In the genomic region with DNA sequence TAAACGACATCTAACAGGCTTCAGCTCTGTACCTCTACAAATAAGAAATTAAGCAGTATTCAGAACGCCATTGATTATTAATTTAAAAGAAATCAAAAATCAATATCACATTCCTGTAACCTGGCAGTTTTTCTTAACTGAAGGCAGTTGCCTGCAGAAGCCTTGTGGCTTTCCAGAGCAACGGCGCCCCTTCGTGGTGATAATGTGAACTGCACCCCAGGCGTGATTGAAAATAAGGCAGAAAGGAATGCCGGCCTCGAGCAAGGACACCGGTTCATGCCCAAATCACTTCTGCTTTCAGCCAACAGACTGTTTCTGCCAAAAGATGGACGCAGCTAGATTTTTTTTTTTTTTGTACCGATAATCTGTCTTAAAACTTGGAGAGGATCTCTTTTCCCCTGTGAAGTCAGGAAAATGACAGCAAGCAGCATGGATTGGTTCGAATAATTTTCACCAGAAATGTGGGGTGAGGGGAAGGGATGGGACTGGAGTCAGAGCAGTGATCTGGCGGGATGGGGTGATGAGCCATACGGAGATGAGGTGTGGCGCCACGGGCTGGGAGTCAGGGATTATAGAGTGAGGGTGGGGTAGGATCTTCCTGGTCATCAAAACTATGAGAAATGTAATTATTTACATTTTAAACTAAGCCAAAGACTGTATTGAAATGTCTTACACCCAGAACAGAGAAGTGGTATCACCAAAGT, we compare ENCODE assay signal across 9 cellular contexts.
A peak's percentile ranks its signal among the peaks of the same experiment; 100 is the strongest.
DNase-seq lines count a peak whose midpoint lies in the region; ATAC-seq and TF ChIP-seq lines count a peak whose summit lies in the region.
"Had no signal": no experiment of that assay in that cellular context is flagged by ENCODE, and none has a peak within 500 bp of the region (broad histone marks: within the 10 kb centered on the region; RNA-seq: fewer than 3 reads in every experiment).

No MANE protein-coding gene starts in this region.

- ATAC-seq in RWPE2 (ENCODE audit: low read depth), result peak; percentile 44; the same call in 1 of the 3 replicates
- no peak for ATAC-seq in Right ventricle myocardium inferior
- no peak for ATAC-seq in HG03175 (IDR thresholded peaks at IDR 0.05; ENCODE audit: unreplicated experiment)

- no peak overlapping the region for H3K27ac Mint-ChIP-seq in Calu3 (ENCODE audit: unreplicated experiment)
- H3K27ac Mint-ChIP-seq: dendritic cell treated with granulocyte-macrophage colony-stimulating factor and Interleukin-4, amounts not matched to agents 40 ng/mL and 50 ng/mL, for 4 days had no signal

- H3K4me3 ChIP-seq in RWPE2 (ENCODE audit: severe bottlenecking) (no peak overlapping the region), vagina (no peak overlapping the region)

- intact Hi-C loops in Calu3 (cut with micrococcal nuclease; ENCODE audit: unreplicated experiment), result loop anchor here (2.0 kb wide), 1 partner anchor 396 kb away; no protein-coding TSS in a partner anchor
- intact Hi-C loops in Right ventricle myocardium inferior (cut with DNase I), result loop anchor here (2.0 kb wide), 2 partner anchors 396 to 488 kb away; a partner anchor contains a TSS
- intact Hi-C loops in posterior cingulate gyrus (cut with DNase I), result loop anchor here (5.0 kb wide), 1 partner anchor 489 kb away; a partner anchor contains a TSS
- intact Hi-C loops in vagina (cut with DNase I), result no loop called here

- H3K36me3 Mint-ChIP-seq in Calu3 (ENCODE audit: insufficient read depth, unreplicated experiment), result no peaks in the 10 kb centered on the region

- H3K27me3 ChIP-seq in RWPE2 (ENCODE audit: insufficient read depth, poor library complexity, severe bottlenecking) (peaks cover 15% of the 10 kb centered on the region), vagina (no peaks in the 10 kb centered on the region)

- no peak overlapping the region for H3K27ac ChIP-seq in RWPE2 (ENCODE audit: poor library complexity, severe bottlenecking)
- H3K27ac ChIP-seq in vagina, result no peak overlapping the region

- H3K4me3 Mint-ChIP-seq in Calu3 (ENCODE audit: low read depth, unreplicated experiment), result no peak overlapping the region
- H3K4me3 Mint-ChIP-seq: dendritic cell treated with granulocyte-macrophage colony-stimulating factor and Interleukin-4, amounts not matched to agents 40 ng/mL and 50 ng/mL, for 4 days had no signal

- TF ChIP-seq CTCF in Calu3 (IDR thresholded peaks at IDR 0.05; ENCODE audit: unreplicated experiment) (peak; percentile 87), RWPE2 (IDR thresholded peaks at IDR 0.05; ENCODE audit: poor library complexity, severe bottlenecking) (peak; percentile 93), vagina (IDR thresholded peaks at IDR 0.05) (peak; percentile 31 to 53 (median 48))

- H3K36me3 ChIP-seq in RWPE2 (ENCODE audit: low read depth), result no peaks in the 10 kb centered on the region
- H3K36me3 ChIP-seq in vagina, result no peaks in the 10 kb centered on the region

- TF ChIP-seq POLR2A in vagina (IDR thresholded peaks at IDR 0.05), result no peak

- H3K4me1 ChIP-seq in RWPE2 (ENCODE audit: insufficient read depth, poor library complexity, severe bottlenecking), result no peaks in the 10 kb centered on the region
- H3K4me1 ChIP-seq in vagina, result no peaks in the 10 kb centered on the region

- CTCF ChIA-PET in Calu3 (lab: Charles Lee), result interaction anchor here (0.5 to 0.8 kb wide), 2 partner anchors 107 to 665 kb away, joined by 3 to 4 read pairs; no protein-coding TSS in a partner anchor

- no peaks in the 10 kb centered on the region for H3K9me3 Mint-ChIP-seq in Calu3 (ENCODE audit: low read depth, unreplicated experiment)
- H3K9me3 Mint-ChIP-seq: dendritic cell treated with granulocyte-macrophage colony-stimulating factor and Interleukin-4, amounts not matched to agents 40 ng/mL and 50 ng/mL, for 4 days had no signal

- H3K27me3 Mint-ChIP-seq in Calu3 (ENCODE audit: unreplicated experiment), result peaks cover 44% of the 10 kb centered on the region
- H3K27me3 Mint-ChIP-seq: dendritic cell treated with granulocyte-macrophage colony-stimulating factor and Interleukin-4, amounts not matched to agents 40 ng/mL and 50 ng/mL, for 4 days had no signal

- H3K9me3 ChIP-seq in RWPE2 (ENCODE audit: severe bottlenecking), result no peaks in the 10 kb centered on the region
- H3K9me3 ChIP-seq in vagina, result no peaks in the 10 kb centered on the region

- TF ChIP-seq RAD21 in Ishikawa (IDR thresholded peaks at IDR 0.05; ENCODE audit: low read depth), result peak; percentile 90

- no peaks in the 10 kb centered on the region for H3K4me1 Mint-ChIP-seq in Calu3 (ENCODE audit: low read depth, unreplicated experiment)

- DNase-seq in Calu3 (peak; percentile 84), RWPE2 (ENCODE audit: low spot score) (no peak), Right ventricle myocardium inferior (ENCODE audit: missing footprints) (peak; percentile 74), posterior cingulate gyrus (peak; percentile 66 to 97 (median 86)), vagina (ENCODE audit: extremely low spot score in 2 of 2) (no peak)
- peak; percentile 76 for DNase-seq in activated naive CD4-positive, alpha-beta T cell treated with Interleukin-2 at 50 U/mL for 16 hours

- BruUV-seq in Calu3 (replicated peaks; lab: Mats Ljungman, UMichigan), result no TSS peak

- TF ChIP-seq EP300 in Ishikawa (IDR thresholded peaks at IDR 0.05; ENCODE audit: borderline replicate concordance), result no peak

TF ChIP-seq in Ishikawa, 13 proteins besides CTCF, POLR2A, EP300 and RAD21:
- no peak for TF ChIP-seq TAF1 (IDR thresholded peaks at IDR 0.05; ENCODE audit: low read depth)
- TF ChIP-seq CREB1 (IDR thresholded peaks at IDR 0.05; ENCODE audit: low read depth), result no peak
- no peak for TF ChIP-seq EGR1 (IDR thresholded peaks at IDR 0.05)
- no peak for TF ChIP-seq NFIC (IDR thresholded peaks at IDR 0.05)
- TF ChIP-seq CEBPB (IDR thresholded peaks at IDR 0.05), result no peak

Comparison
In these comparisons a context has a peak if more than half of its experiments do, and no peak if none do; other contexts are left out.
1. DNase-seq: peak in Calu3 (single experiment), activated naive CD4-positive, alpha-beta T cell treated with Interleukin-2 at 50 U/mL for 16 hours (single experiment), Right ventricle myocardium inferior (single experiment) and posterior cingulate gyrus (10 of 10); none in RWPE2 (single experiment) and vagina (0 of 2).
2. Peak in every context shown above with its lines, with median percentiles within 50 percentile points of each other: CTCF ChIP-seq.